In genomic region chr6:27809939-27810767, GRCh38 we compare ENCODE assay signal across 8 cellular contexts.
DNase-seq lines count a peak whose midpoint lies in the region; ATAC-seq and TF ChIP-seq lines count a peak whose summit lies in the region.

No MANE protein-coding gene starts in this region.

- no peaks in the 10 kb centered on the region for H3K9me3 ChIP-seq in AG04450 (ENCODE audit: control insufficient read depth, insufficient read depth, low read length)

- peak overlapping the region; percentile 96 for H3K27ac ChIP-seq in AG04450 (ENCODE audit: low read depth, low read length)

- CTCF ChIA-PET in AG04450 (lab: Charles Lee) = interaction anchor here (0.6 to 5.2 kb wide), 9 partner anchors 11 to 1214 kb away, joined by 3 to 57 read pairs (median 4); a partner anchor contains a TSS

- no peaks in the 10 kb centered on the region for H3K27me3 ChIP-seq in AG04450 (ENCODE audit: control insufficient read depth, insufficient read depth, low read length)

- TF ChIP-seq CTCF in AG04450 (IDR thresholded peaks at IDR 0.05; ENCODE audit: low read depth, low read length) = peak; percentile 24
- peak; percentile 40 for TF ChIP-seq CTCF in choroid plexus epithelial cell (conservative IDR thresholded peaks at IDR 0.05; ENCODE audit: low read depth, low read length)

- ATAC-seq in GM18867 (IDR thresholded peaks at IDR 0.05; ENCODE audit: unreplicated experiment) = peak; percentile 36
- peak; percentile 30 for ATAC-seq in HG03159 (IDR thresholded peaks at IDR 0.05; ENCODE audit: unreplicated experiment)

- POLR2A ChIA-PET in AG04450 (lab: Yijun Ruan, JAX) = interaction anchor here (0.5 to 6.8 kb wide), 27 partner anchors 11 to 1819 kb away, joined by 3 to 167 read pairs (median 7); partner anchors contain the start of gene ZNF184

- H3K4me3 ChIP-seq in AG04450 (ENCODE audit: low read depth, low read length) (peak overlapping the region; percentile 85), choroid plexus epithelial cell (ENCODE audit: low read depth, low read length) (peak overlapping the region; percentile 74)

- DNase-seq in AG04450 (ENCODE audit: low read depth, low spot score) = peak; percentile 95
- DNase-seq in NCI-H226 = peak; percentile 94
- peak; percentile 64 for DNase-seq in activated CD4-positive, CD25-positive, alpha-beta regulatory T cell treated with anti-CD3 and anti-CD28 coated beads, Interleukin-2, amount 50 U/mL, for 16 hours (ENCODE audit: low read depth, low spot score)
- DNase-seq in choroid plexus epithelial cell (ENCODE audit: low read depth) = peak; percentile 99
- DNase-seq in kidney glomerular epithelial cell (lab: John Stamatoyannopoulos, UW) = peak; percentile 96
- peak; percentile 41 to 67 for DNase-seq in stimulated activated CD4-positive, alpha-beta T cell treated with anti-CD3 and anti-CD28 coated beads, Interleukin-1b, Interleukin-23, amount 100 ng/mL, for 4 hours (ENCODE audit: low read depth in 2 of 2)

Comparison
In these comparisons a context has a peak if more than half of its experiments do, and no peak if none do; other contexts are left out.
1. Peak in every context shown above with its lines: DNase-seq, ATAC-seq, H3K4me3 ChIP-seq and H3K27ac ChIP-seq.